In genomic region chr17:43832976-43833829, GRCh38 we compare ENCODE assay signal across 8 cellular contexts. TPM values are rescaled to one million over a fixed set of nuclear protein-coding genes. Genes with fewer than 3 reads are reported as not detected.
DNase-seq lines count a peak whose midpoint lies in the region; ATAC-seq and TF ChIP-seq lines count a peak whose summit lies in the region.

MPP3 (minus strand) TSS chr17:43833146; CDS start chr17:43831906, 1,240 bp downstream.

- CTCF ChIA-PET in HEK293T (lab: Yijun Ruan, JAX) = no interaction called here
- CTCF ChIA-PET in PC-3 (lab: Charles Lee) = interaction anchor here (0.5 kb wide), 1 partner anchor 163 kb away, joined by 5 read pairs; no protein-coding TSS in a partner anchor

- POLR2A ChIA-PET in HEK293T (lab: Yijun Ruan, JAX) = interaction anchor here (1.3 to 1.5 kb wide), 2 partner anchors 13 to 33 kb away, joined by 3 to 4 read pairs; no protein-coding TSS in a partner anchor
- POLR2A ChIA-PET in PC-3 (lab: Charles Lee; ENCODE audit: unreplicated experiment) = no interaction called here
- POLR2A ChIA-PET in naive thymus-derived CD8-positive, alpha-beta T cell (lab: Charles Lee) = no interaction called here

- H3K4me3 Mint-ChIP-seq in naive thymus-derived CD8-positive, alpha-beta T cell = peak within 1 kb of the TSS; percentile 77 to 88 (median 84)

- peaks cover 25% of the 10 kb centered on the region for H3K4me1 ChIP-seq in PC-3 (ENCODE audit: insufficient read depth, low read length)

- peaks cover 0 to 4% (median 0%) of the 10 kb centered on the region in 3 donors for H3K36me3 Mint-ChIP-seq in naive thymus-derived CD8-positive, alpha-beta T cell

- peak; percentile 90 for ATAC-seq in PC-3
- ATAC-seq in naive thymus-derived CD8-positive, alpha-beta T cell = peak; percentile 85 to 93
- no peak for ATAC-seq in HG03135 (IDR thresholded peaks at IDR 0.05; ENCODE audit: unreplicated experiment)

- H3K4me3 ChIP-seq in AG09309 (ENCODE audit: control insufficient read depth, low read depth, low read length) (peak within 1 kb of the TSS; percentile 58), PC-3 (ENCODE audit: low read length) (peak within 1 kb of the TSS; percentile 80), fibroblast of villous mesenchyme (ENCODE audit: low read depth, low read length) (peak within 1 kb of the TSS; percentile 66)

- no peak for TF ChIP-seq CTCF in AG09309 (IDR thresholded peaks at IDR 0.05; ENCODE audit: control insufficient read depth, insufficient read depth, low read depth, low read length, missing control alignments)
- no peak for TF ChIP-seq CTCF in PC-3 (conservative IDR thresholded peaks at IDR 0.05; ENCODE audit: low read depth, low read length)
- TF ChIP-seq CTCF in fibroblast of villous mesenchyme (IDR thresholded peaks at IDR 0.05; ENCODE audit: insufficient read depth, low read depth, low read length) = no peak

- no peaks in the 10 kb centered on the region for H4K20me1 ChIP-seq in PC-3 (ENCODE audit: low read length)

- peak within 1 kb of the TSS; percentile 80 for H3K9ac ChIP-seq in PC-3 (ENCODE audit: low read length)

- H3K27ac Mint-ChIP-seq in naive thymus-derived CD8-positive, alpha-beta T cell = peak within 1 kb of the TSS in 3 of 10 donors; percentile 31 to 67 (median 59)

- no peaks in the 10 kb centered on the region for H3K9me3 Mint-ChIP-seq in naive thymus-derived CD8-positive, alpha-beta T cell

- H3K27me3 Mint-ChIP-seq in naive thymus-derived CD8-positive, alpha-beta T cell = peaks cover 11 to 43% (median 36%) of the 10 kb centered on the region in 5 donors

- peak within 1 kb of the TSS; percentile 79 for H2AFZ ChIP-seq in PC-3 (ENCODE audit: low read length)

- H3K79me2 ChIP-seq in PC-3 (ENCODE audit: low read length) = peaks cover 16% of the 10 kb centered on the region

- H3K27ac ChIP-seq in PC-3 (ENCODE audit: low read length) = peak within 1 kb of the TSS; percentile 50

- H3K9me2 ChIP-seq in PC-3 (replicated peaks; ENCODE audit: low read length) = no peaks in the 10 kb centered on the region

- intact Hi-C loops in PC-3 (cut with micrococcal nuclease) = no loop called here

- H3K4me2 ChIP-seq in PC-3 (ENCODE audit: low read length) = peak within 1 kb of the TSS; percentile 83

- H3K9me3 ChIP-seq in PC-3 (ENCODE audit: low read length) = no peaks in the 10 kb centered on the region

- H3K4me1 Mint-ChIP-seq in naive thymus-derived CD8-positive, alpha-beta T cell = peaks cover 6 to 17% (median 12%) of the 10 kb centered on the region in 4 donors

- H3F3A ChIP-seq in PC-3 (ENCODE audit: low read length, unreplicated experiment) = no peaks in the 10 kb centered on the region

- H3K27me3 ChIP-seq in PC-3 (ENCODE audit: low read length) = no peaks in the 10 kb centered on the region

- H3K36me3 ChIP-seq in PC-3 (ENCODE audit: low read depth, low read length) = peaks cover 20% of the 10 kb centered on the region

- no peak for DNase-seq in AG09309 (ENCODE audit: low read depth)
- peak; percentile 91 for DNase-seq in HEK293T (ENCODE audit: extremely low spot score)
- DNase-seq in PC-3 = peak; percentile 91
- DNase-seq in activated gamma-delta T cell treated with anti-CD3 and anti-CD28 coated beads, Interleukin-2, amount 50 U/mL, for 16 hours (ENCODE audit: low read depth) = peak; percentile 4
- DNase-seq in fibroblast of villous mesenchyme (ENCODE audit: low read depth) = peak; percentile 72
- peak in 9 of 10 donors; percentile 26 to 72 (median 45) for DNase-seq in naive thymus-derived CD8-positive, alpha-beta T cell
- peak; percentile 50 for DNase-seq in superior temporal gyrus (ENCODE audit: extremely low spot score)

- BruUV-seq in PC-3 (replicated peaks; lab: Mats Ljungman, UMichigan) = TSS peak; percentile 41

TF ChIP-seq in HEK293T, 16 proteins besides CTCF, POLR2A, EP300 and RAD21:
- TF ChIP-seq ARNT (IDR thresholded peaks at IDR 0.05) (no peak), FOXK2 (IDR thresholded peaks at IDR 0.05) (no peak), CTBP1 (IDR thresholded peaks at IDR 0.05; ENCODE audit: borderline replicate concordance) (no peak), L3MBTL2 (conservative IDR thresholded peaks at IDR 0.05) (peak; percentile 74), ELF4 (IDR thresholded peaks at IDR 0.05) (no peak), NFRKB (IDR thresholded peaks at IDR 0.05) (no peak), PKNOX1 (IDR thresholded peaks at IDR 0.05) (peak; percentile 54; the same call in 1 of the 2 replicates), TARDBP (IDR thresholded peaks at IDR 0.05) (no peak), FOXM1 (IDR thresholded peaks at IDR 0.05; ENCODE audit: borderline replicate concordance) (peak; percentile 23; the same call in 1 of the 2 replicates)

RNA-seq across cellular contexts. Expression of gene MPP3, which starts in this region (rescaled TPM):
- total RNA-seq in PC-3 (2014; rRNA removed) (34.3 and 46.8 TPM in 2 replicates), fibroblast of villous mesenchyme (8.7 and 9.1 TPM in 2 replicates)
- under 1 TPM in 1 of 2 experiments, not detected in 1; 0.16 TPM for total RNA-seq in naive thymus-derived CD8-positive, alpha-beta T cell
- not detected for polyA plus RNA-seq in naive thymus-derived CD8-positive, alpha-beta T cell

Comparison
In these comparisons a context has a peak if more than half of its experiments do, and no peak if none do; other contexts are left out.
1. Peak in DNase-seq and ATAC-seq in naive thymus-derived CD8-positive, alpha-beta T cell; RNA of the gene not detected or under 1 TPM.